Comparison of ENCODE assay signal across 1 cellular context in genomic region chr7:122055072-122055471, GRCh38.
TF ChIP-seq lines count a peak whose summit lies in the region.

No MANE protein-coding gene starts in this region.

TF ChIP-seq in HEK293, 187 proteins besides CTCF, POLR2A, EP300 and RAD21 (continued from another document):
- TF ChIP-seq ZBTB26 (tag by site-specific recombination; optimal IDR thresholded peaks at IDR 0.05) (no peak), PRDM6 (tag by site-specific recombination; IDR thresholded peaks at IDR 0.05) (peak; percentile 27; the same call in 1 of the 2 replicates), ZNF629 (tag by site-specific recombination; IDR thresholded peaks at IDR 0.05) (peak; percentile 36; the same call in 1 of the 2 replicates), ZNF266 (tag by site-specific recombination; IDR thresholded peaks at IDR 0.05; ENCODE audit: low read depth) (no peak), ZNF777 (tag by site-specific recombination; IDR thresholded peaks at IDR 0.05; ENCODE audit: borderline replicate concordance) (no peak), ZNF24 (tag by site-specific recombination; IDR thresholded peaks at IDR 0.05) (no peak), SALL2 (tag by site-specific recombination; IDR thresholded peaks at IDR 0.05; ENCODE audit: borderline replicate concordance) (no peak), INSM2 (tag by site-specific recombination; IDR thresholded peaks at IDR 0.05) (no peak), ZNF510 (tag by site-specific recombination; IDR thresholded peaks at IDR 0.05; ENCODE audit: insufficient replicate concordance) (no peak)
TF ChIP-seq in HEK293: peak in this region for 2.
